ENCODE assay signal across 8 cellular contexts in the genomic region with DNA sequence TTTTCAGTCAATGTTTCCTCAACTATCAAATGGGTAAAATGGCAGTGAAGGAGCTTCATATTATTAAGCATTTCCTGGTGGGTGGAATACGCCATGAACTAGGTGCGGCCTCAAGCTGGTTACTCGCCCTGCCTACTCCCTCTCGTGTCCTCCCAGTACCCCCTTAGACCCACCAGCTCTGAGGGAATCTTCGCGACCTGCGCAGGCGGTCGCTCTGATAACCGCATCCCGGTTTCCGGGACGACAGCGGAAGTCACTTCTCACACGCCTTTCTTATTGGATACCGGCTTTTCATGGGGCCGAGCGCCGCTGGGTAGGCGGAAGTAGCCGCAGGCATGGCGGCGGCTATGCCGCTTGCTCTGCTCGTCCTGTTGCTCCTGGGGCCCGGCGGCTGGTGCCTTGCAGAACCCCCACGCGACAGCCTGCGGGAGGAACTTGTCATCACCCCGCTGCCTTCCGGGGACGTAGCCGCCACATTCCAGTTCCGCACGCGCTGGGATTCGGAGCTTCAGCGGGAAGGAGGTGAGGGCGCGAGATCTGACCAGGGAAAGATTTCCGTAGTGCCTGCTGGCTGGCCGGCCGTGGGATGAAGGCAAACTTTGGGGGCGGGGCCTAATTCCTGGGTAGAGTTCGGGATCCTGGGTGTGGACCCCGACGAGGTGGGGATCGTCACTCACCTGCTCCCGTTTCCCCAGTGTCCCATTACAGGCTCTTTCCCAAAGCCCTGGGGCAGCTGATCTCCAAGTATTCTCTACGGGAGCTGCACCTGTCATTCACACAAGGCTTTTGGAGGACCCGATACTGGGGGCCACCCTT. TPM values are rescaled to one million over a fixed set of nuclear protein-coding genes. Genes with fewer than 3 reads are reported as not detected.
DNase-seq lines count a peak whose midpoint lies in the region; ATAC-seq and TF ChIP-seq lines count a peak whose summit lies in the region.

A gene (plus strand): TSS at position 320 of the 816 bp plus-strand sequence. CDS start 16 bp downstream, at position 336.

- H3K36me3 Mint-ChIP-seq in activated B cell treated with CpG ODN at 0.5 μM for 24 hours (ENCODE audit: low read depth), result peaks cover 35% of the 10 kb centered on the region

- TF ChIP-seq CTCF in activated B cell treated with CpG ODN at 0.5 μM for 24 hours (IDR thresholded peaks at IDR 0.05), result no peak
- no peak for TF ChIP-seq CTCF in cardiac fibroblast (IDR thresholded peaks at IDR 0.05; ENCODE audit: low read depth, low read length)

- CTCF ChIA-PET in activated B cell treated with CpG ODN at 0.5 μM for 24 hours (lab: Charles Lee), result interaction anchor here (1.0 to 5.7 kb wide), 7 partner anchors 21 to 355 kb away, joined by 3 to 39 read pairs (median 4); a partner anchor contains a TSS

- POLR2A ChIA-PET in activated B cell treated with CpG ODN at 0.5 μM for 24 hours (lab: Charles Lee), result interaction anchor here (0.6 to 3.5 kb wide), 15 partner anchors 10 to 1734 kb away, joined by 3 to 41 read pairs (median 3); a partner anchor contains a TSS

- H3K4me3 ChIP-seq in cardiac fibroblast (replicated peaks in 1 of 2; ENCODE audit: low read depth in 2 of 2, low read length in 2 of 2), result peak within 1 kb of the TSS; percentile 93 to 98

- peak within 1 kb of the TSS; percentile 98 for H3K27ac Mint-ChIP-seq in activated B cell treated with CpG ODN at 0.5 μM for 24 hours

- peak within 1 kb of the TSS; percentile 96 for H3K4me3 Mint-ChIP-seq in activated B cell treated with CpG ODN at 0.5 μM for 24 hours

- DNase-seq in AG08395 (ENCODE audit: low spot score) (peak; percentile 84), NCI-H345 treated with DMSO at 0.1 percent for 48 hours (lab: John Stamatoyannopoulos, UW; ENCODE audit: unreplicated experiment) (peak; percentile 87), activated B cell treated with CpG ODN at 0.5 μM for 24 hours (peak; percentile 75), cardiac fibroblast (ENCODE audit: low read depth in 2 of 2) (peak; percentile 79 to 85), iris pigment epithelial cell (ENCODE audit: low read depth) (peak; percentile 80)
- peak; percentile 77 to 79 for DNase-seq in stimulated activated CD4-positive, alpha-beta T cell treated with anti-CD3 and anti-CD28 coated beads, Interleukin-12 subunit alpha, Interleukin-12 subunit beta, amount 100 ng/mL, for 24 hours (ENCODE audit: low read depth in 2 of 2)

- no peaks in the 10 kb centered on the region for H3K9me3 Mint-ChIP-seq in activated B cell treated with CpG ODN at 0.5 μM for 24 hours

- ATAC-seq in GM18907 (IDR thresholded peaks at IDR 0.05; ENCODE audit: unreplicated experiment) (peak; percentile 62), HG03139 (IDR thresholded peaks at IDR 0.05; ENCODE audit: unreplicated experiment) (peak; percentile 72), activated B cell treated with CpG ODN at 0.5 μM for 24 hours (ENCODE audit: low read depth) (peak; percentile 86)

- H3K4me1 Mint-ChIP-seq in activated B cell treated with CpG ODN at 0.5 μM for 24 hours, result peaks cover 58% of the 10 kb centered on the region

- intact Hi-C loops in activated B cell treated with CpG ODN at 0.5 μM for 24 hours (cut with micrococcal nuclease), result loop anchor here (1.0 to 5.0 kb wide), 5 partner anchors 10 to 449 kb away; a partner anchor contains a TSS

- no peaks in the 10 kb centered on the region for H3K27me3 Mint-ChIP-seq in activated B cell treated with CpG ODN at 0.5 μM for 24 hours

RNA-seq across cellular contexts. Expression of the gene that starts here (rescaled TPM):
- total RNA-seq in activated B cell treated with CpG ODN at 0.5 μM for 24 hours, result 65.8 and 74.5 TPM in 2 replicates

Comparison
In these comparisons a context has a peak if more than half of its experiments do, and no peak if none do; other contexts are left out.
1. Peak in every context shown above with its lines: DNase-seq, ATAC-seq and H3K4me3 ChIP-seq.